1 cellular context compared by ENCODE assay signal in the genomic region with DNA sequence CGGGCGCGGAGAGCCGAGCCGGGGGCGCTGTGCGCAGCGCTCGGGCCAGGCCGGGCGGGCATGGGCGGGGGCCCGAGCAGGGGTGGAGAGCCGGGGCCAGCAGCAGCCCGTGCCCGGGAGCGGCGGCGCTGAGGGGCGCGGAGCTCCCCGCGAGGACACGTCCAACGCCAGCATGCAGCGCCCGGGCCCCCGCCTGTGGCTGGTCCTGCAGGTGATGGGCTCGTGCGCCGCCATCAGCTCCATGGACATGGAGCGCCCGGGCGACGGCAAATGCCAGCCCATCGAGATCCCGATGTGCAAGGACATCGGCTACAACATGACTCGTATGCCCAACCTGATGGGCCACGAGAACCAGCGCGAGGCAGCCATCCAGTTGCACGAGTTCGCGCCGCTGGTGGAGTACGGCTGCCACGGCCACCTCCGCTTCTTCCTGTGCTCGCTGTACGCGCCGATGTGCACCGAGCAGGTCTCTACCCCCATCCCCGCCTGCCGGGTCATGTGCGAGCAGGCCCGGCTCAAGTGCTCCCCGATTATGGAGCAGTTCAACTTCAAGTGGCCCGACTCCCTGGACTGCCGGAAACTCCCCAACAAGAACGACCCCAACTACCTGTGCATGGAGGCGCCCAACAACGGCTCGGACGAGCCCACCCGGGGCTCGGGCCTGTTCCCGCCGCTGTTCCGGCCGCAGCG.
TF ChIP-seq lines count a peak whose summit lies in the region.

No MANE protein-coding gene starts in this region.

TF ChIP-seq in neural cell, 6 proteins besides CTCF, POLR2A, EP300 and RAD21 (continued from another document):
- no peak for TF ChIP-seq MXI1 (conservative IDR thresholded peaks at IDR 0.05; ENCODE audit: poor library complexity, severe bottlenecking)
